Comparison of ENCODE assay signal across 16 cellular contexts in the genomic region with DNA sequence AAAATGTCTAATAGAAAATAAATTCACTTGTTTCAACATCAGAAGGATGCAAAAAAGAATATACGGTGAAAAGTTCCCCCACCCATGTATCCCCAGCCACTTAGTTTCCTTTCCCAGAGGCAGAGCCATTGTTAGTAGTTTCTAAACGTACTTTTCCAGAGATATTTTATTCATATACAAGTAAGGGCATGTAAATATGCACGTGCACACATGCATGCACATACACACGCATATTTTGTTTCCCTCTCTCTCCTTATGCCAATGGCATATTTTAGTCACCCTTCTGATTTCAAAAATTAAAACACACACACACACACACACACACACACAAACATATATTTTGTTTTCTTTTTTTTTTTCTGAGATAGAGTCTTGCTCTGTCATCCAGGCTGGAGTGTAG.
DNase-seq lines count a peak whose midpoint lies in the region; ATAC-seq and TF ChIP-seq lines count a peak whose summit lies in the region.
"Had no signal": no experiment of that assay in that cellular context is flagged by ENCODE, and none has a peak within 500 bp of the region (broad histone marks: within the 10 kb centered on the region; RNA-seq: fewer than 3 reads in every experiment).

No MANE protein-coding gene starts in this region.

- no peak overlapping the region for H3K4me2 ChIP-seq in mammary epithelial cell (ENCODE audit: insufficient read depth, low read depth, low read length)

- H3K4me3 Mint-ChIP-seq in MCF 10A (ENCODE audit: unreplicated experiment) = no peak overlapping the region
- H3K4me3 Mint-ChIP-seq in progenitor cell of endocrine pancreas (ENCODE audit: low read depth) = no peak overlapping the region
- H3K4me3 Mint-ChIP-seq: CD8-positive, alpha-beta memory T cell; IgD-negative memory B cell had no signal

- DNase-seq in MCF 10A (ENCODE audit: unreplicated experiment) = peak; percentile 7
- DNase-seq in mammary epithelial cell = no peak
- DNase-seq in epithelial cell of esophagus (ENCODE audit: low read depth) = peak; percentile 79
- no peak for DNase-seq in lower lobe of right lung
- DNase-seq in progenitor cell of endocrine pancreas (ENCODE audit: low spot score, unreplicated experiment) = no peak
- no peak for DNase-seq in right cardiac atrium
- DNase-seq: AML-193; C1 segment of cervical spinal cord; CD8-positive, alpha-beta memory T cell; NCI-H1694; NCI-H2081; NCI-H526; Peyer's patch; Right ventricle myocardium superior had no signal

- intact Hi-C loops in MCF 10A (cut with micrococcal nuclease) = no loop called here
- intact Hi-C loops in mammary epithelial cell (cut with micrococcal nuclease) = no loop called here
- intact Hi-C loops in lower lobe of right lung (cut with DNase I) = no loop called here
- intact Hi-C loops in right cardiac atrium (cut with DNase I) = loop anchor here in 1 of 4 donors (10.0 kb wide), 1 partner anchor 381 kb away; no protein-coding TSS in a partner anchor

- H3K27me3 Mint-ChIP-seq in MCF 10A (ENCODE audit: insufficient read depth, unreplicated experiment) (no peaks in the 10 kb centered on the region), progenitor cell of endocrine pancreas (no peaks in the 10 kb centered on the region)
- H3K27me3 Mint-ChIP-seq: CD8-positive, alpha-beta memory T cell; IgD-negative memory B cell had no signal

- POLR2A ChIA-PET in MCF 10A (lab: Yijun Ruan, JAX) = interaction anchor here (1.0 to 1.3 kb wide), 2 partner anchors 10 to 50 kb away, joined by 3 read pairs; no protein-coding TSS in a partner anchor

- TF ChIP-seq CTCF in MCF 10A (IDR thresholded peaks at IDR 0.05; ENCODE audit: unreplicated experiment) = no peak
- TF ChIP-seq CTCF in mammary epithelial cell (conservative IDR thresholded peaks at IDR 0.05 in 1 of 2, IDR thresholded peaks at IDR 0.05 in 1 of 2; ENCODE audit: extremely low read depth in 1 of 2, insufficient read depth in 1 of 2, low read depth in 1 of 2, low read length in 2 of 2) = no peak
- no peak for TF ChIP-seq CTCF in epithelial cell of esophagus (IDR thresholded peaks at IDR 0.05; ENCODE audit: insufficient read depth, low read depth, low read length, missing control alignments)
- TF ChIP-seq CTCF in lower lobe of right lung (IDR thresholded peaks at IDR 0.05) = no peak
- no peak for TF ChIP-seq CTCF in progenitor cell of endocrine pancreas (IDR thresholded peaks at IDR 0.05; ENCODE audit: unreplicated experiment)

- H3K27me3 ChIP-seq in mammary epithelial cell (ENCODE audit: insufficient read depth, low read length) = no peaks in the 10 kb centered on the region
- H3K27me3 ChIP-seq in lower lobe of right lung (ENCODE audit: low read depth) = no peaks in the 10 kb centered on the region
- H3K27me3 ChIP-seq in right cardiac atrium (ENCODE audit: control insufficient read depth, insufficient read depth) = no peaks in the 10 kb centered on the region
- H3K27me3 ChIP-seq: Peyer's patch had no signal

- in situ Hi-C loops in mammary epithelial cell (cut with MboI; ENCODE audit: low sequenced_read_pairs in 2 of 2) = no loop called here

- H3K4me1 Mint-ChIP-seq in MCF 10A (ENCODE audit: insufficient read depth, unreplicated experiment) = peaks cover 44% of the 10 kb centered on the region
- peaks cover 28% of the 10 kb centered on the region for H3K4me1 Mint-ChIP-seq in progenitor cell of endocrine pancreas (ENCODE audit: low read depth)

- ATAC-seq in lower lobe of right lung (no peak), right cardiac atrium (no peak), HG02610 (IDR thresholded peaks at IDR 0.05; ENCODE audit: unreplicated experiment) (no peak)

- no peaks in the 10 kb centered on the region for H4K20me1 ChIP-seq in mammary epithelial cell (ENCODE audit: insufficient read depth, low read length)

- H3K9me3 Mint-ChIP-seq in MCF 10A (ENCODE audit: unreplicated experiment) (no peaks in the 10 kb centered on the region), progenitor cell of endocrine pancreas (ENCODE audit: low read depth) (peaks cover 7% of the 10 kb centered on the region)
- H3K9me3 Mint-ChIP-seq: IgD-negative memory B cell had no signal

- H3K27ac ChIP-seq in mammary epithelial cell (ENCODE audit: insufficient read depth, low read depth, low read length) = no peak overlapping the region
- peak overlapping the region; percentile 34 for H3K27ac ChIP-seq in lower lobe of right lung
- no peak overlapping the region for H3K27ac ChIP-seq in right cardiac atrium (ENCODE audit: low read length)
- H3K27ac ChIP-seq: Peyer's patch had no signal

- CTCF ChIA-PET in MCF 10A (lab: Yijun Ruan, JAX) = interaction anchor here (1.3 kb wide), 1 partner anchor 11 kb away, joined by 4 read pairs; no protein-coding TSS in a partner anchor
- CTCF ChIA-PET in mammary epithelial cell (lab: Charles Lee; ENCODE audit: low non-redundant PET) = no interaction called here

- no peaks in the 10 kb centered on the region for H3K9me3 ChIP-seq in mammary epithelial cell (replicated peaks; ENCODE audit: insufficient read depth, low read length)
- H3K9me3 ChIP-seq in lower lobe of right lung = no peaks in the 10 kb centered on the region
- H3K9me3 ChIP-seq in right cardiac atrium (ENCODE audit: control insufficient read depth, low read length) = no peaks in the 10 kb centered on the region
- H3K9me3 ChIP-seq: Peyer's patch had no signal

- peak overlapping the region; percentile 46 for H3K27ac Mint-ChIP-seq in MCF 10A (ENCODE audit: low read depth, unreplicated experiment)
- no peak overlapping the region for H3K27ac Mint-ChIP-seq in progenitor cell of endocrine pancreas
- H3K27ac Mint-ChIP-seq: IgD-negative memory B cell had no signal

- 90% methylated on average over 4 of the region's 4 CpGs for WGBS in mammary epithelial cell (ENCODE audit: low coverage, missing lambda C conversion rate)
- WGBS in right cardiac atrium = 84% methylated on average over 4 of the region's 4 CpGs

- no peak overlapping the region for H2AFZ ChIP-seq in mammary epithelial cell (ENCODE audit: low read depth, low read length)

- BruUV-seq in MCF 10A (replicated peaks; lab: Mats Ljungman, UMichigan) = no TSS peak
- BruUV-seq in mammary epithelial cell (replicated peaks; lab: Mats Ljungman, UMichigan) = no TSS peak

- no peak overlapping the region for H3K9ac ChIP-seq in mammary epithelial cell (ENCODE audit: insufficient read depth, low read length)

- H3K36me3 ChIP-seq in mammary epithelial cell (ENCODE audit: insufficient read depth, low read length) = no peaks in the 10 kb centered on the region
- no peaks in the 10 kb centered on the region for H3K36me3 ChIP-seq in lower lobe of right lung
- H3K36me3 ChIP-seq: Peyer's patch had no signal

- H3K4me3 ChIP-seq in mammary epithelial cell (replicated peaks in 1 of 3; ENCODE audit: insufficient read depth in 1 of 3, low read depth in 2 of 3, low read length in 3 of 3) (no peak overlapping the region), epithelial cell of esophagus (ENCODE audit: low read length) (no peak overlapping the region), lower lobe of right lung (no peak overlapping the region), right cardiac atrium (ENCODE audit: low read length) (no peak overlapping the region)
- H3K4me3 ChIP-seq: Peyer's patch had no signal

- no peaks in the 10 kb centered on the region for H3K79me2 ChIP-seq in mammary epithelial cell (ENCODE audit: insufficient read depth, low read length)

- dilution Hi-C loops in mammary epithelial cell (cut with HindIII; ENCODE audit: low sequenced_read_pairs) = no loop called here

- H3K4me1 ChIP-seq in mammary epithelial cell (ENCODE audit: insufficient read depth, low read length) (peaks cover 11% of the 10 kb centered on the region), lower lobe of right lung (peaks cover 46% of the 10 kb centered on the region), right cardiac atrium (ENCODE audit: control insufficient read depth, insufficient read depth, low read length) (no peaks in the 10 kb centered on the region)

- H3K36me3 Mint-ChIP-seq in MCF 10A (ENCODE audit: insufficient read depth, unreplicated experiment) (no peaks in the 10 kb centered on the region), progenitor cell of endocrine pancreas (ENCODE audit: insufficient read depth) (peaks cover 14% of the 10 kb centered on the region)

Comparison
In these comparisons a context has a peak if more than half of its experiments do, and no peak if none do; other contexts are left out.
1. DNase-seq: peak in MCF 10A (single experiment) and epithelial cell of esophagus (single experiment); none in mammary epithelial cell (single experiment), lower lobe of right lung (single experiment), progenitor cell of endocrine pancreas (single experiment) and right cardiac atrium (0 of 3).